25 cellular contexts compared by ENCODE assay signal in the genomic region with DNA sequence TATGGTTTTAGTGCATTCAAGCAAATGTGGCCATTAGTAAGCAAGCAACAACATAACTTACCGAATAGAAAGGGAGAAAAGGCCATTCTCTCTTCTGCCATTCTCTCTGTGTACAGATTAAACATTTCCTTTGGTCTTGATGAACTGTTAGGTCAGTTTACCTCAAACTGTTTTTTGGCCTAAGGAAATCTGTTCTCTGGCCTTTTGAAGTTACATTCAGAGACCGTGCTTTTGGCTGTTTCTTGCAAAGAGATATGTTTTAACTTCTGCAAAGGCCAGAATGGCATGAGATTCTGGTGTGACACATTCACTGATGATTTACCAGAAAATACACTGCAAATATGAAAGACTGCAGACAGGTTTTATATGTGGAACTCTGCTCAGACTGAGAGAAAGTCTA. TPM values are rescaled to one million over a fixed set of nuclear protein-coding genes. Genes with fewer than 3 reads are reported as not detected.
DNase-seq lines count a peak whose midpoint lies in the region; ATAC-seq and TF ChIP-seq lines count a peak whose summit lies in the region.
"Had no signal": no experiment of that assay in that cellular context is flagged by ENCODE, and none has a peak within 500 bp of the region (broad histone marks: within the 10 kb centered on the region; RNA-seq: fewer than 3 reads in every experiment).

No MANE protein-coding gene starts in this region.

- no peaks in the 10 kb centered on the region for H3F3A ChIP-seq in SK-N-SH (replicated peaks; ENCODE audit: insufficient read depth)

- H3K4me3 Mint-ChIP-seq in HFFc6, result no peak overlapping the region; the same call in 1 of the 2 replicates
- H3K4me3 Mint-ChIP-seq in chondrocyte (ENCODE audit: unreplicated experiment), result no peak overlapping the region
- H3K4me3 Mint-ChIP-seq: activated CD8-positive, alpha-beta T cell treated with anti-CD3 and anti-CD28 coated beads, Interleukin-2, amount 10 ng/mL, durations not matched to agents 7 days and 5 days; CD4-positive, CD25-positive, alpha-beta regulatory T cell; dendritic cell treated with granulocyte-macrophage colony-stimulating factor and Interleukin-4, amounts not matched to agents 40 ng/mL and 50 ng/mL, for 4 days; neural progenitor cell; stimulated activated naive CD8-positive, alpha-beta T cell treated with anti-CD3 and anti-CD28 coated beads, Interleukin-15, amount 100 ng/mL, for 72 hours; T-cell had no signal

- ATAC-seq in left lobe of liver, result peak; percentile 79
- no peak for ATAC-seq in upper lobe of left lung (ENCODE audit: low FRiP score in 2 of 2)
- ATAC-seq: activated CD8-positive, alpha-beta T cell treated with anti-CD3 and anti-CD28 coated beads, Interleukin-2, amount 10 ng/mL, durations not matched to agents 7 days and 5 days; heart left ventricle; K562; mucosa of descending colon; stimulated activated naive CD8-positive, alpha-beta T cell treated with anti-CD3 and anti-CD28 coated beads, Interleukin-15, amount 100 ng/mL, for 72 hours; T-cell had no signal

- H3K4me1 ChIP-seq in upper lobe of left lung (peaks cover 25 to 51% (median 39%) of the 10 kb centered on the region in 4 donors), SK-N-SH (ENCODE audit: control insufficient read depth in 1 of 2, insufficient read depth in 2 of 2, low read depth in 1 of 2, low read length in 1 of 2) (no peaks in the 10 kb centered on the region; a peak in 1 of 4 replicates)
- H3K4me1 ChIP-seq: neural progenitor cell had no signal

- intact Hi-C loops in lower leg skin (cut with DNase I; ENCODE audit: low total_unique reads), result no loop called here

- H3K27ac Mint-ChIP-seq in HFFc6 (peak overlapping the region; percentile 70), chondrocyte (ENCODE audit: unreplicated experiment) (peak overlapping the region; percentile 85)
- H3K27ac Mint-ChIP-seq: activated CD8-positive, alpha-beta T cell treated with anti-CD3 and anti-CD28 coated beads, Interleukin-2, amount 10 ng/mL, durations not matched to agents 7 days and 5 days; dendritic cell treated with granulocyte-macrophage colony-stimulating factor and Interleukin-4, amounts not matched to agents 40 ng/mL and 50 ng/mL, for 4 days; neural progenitor cell; stimulated activated naive CD8-positive, alpha-beta T cell treated with anti-CD3 and anti-CD28 coated beads, Interleukin-15, amount 100 ng/mL, for 72 hours; T-cell had no signal

- DNase-seq in HFFc6, result no peak
- DNase-seq in chondrocyte (ENCODE audit: low spot score), result no peak
- DNase-seq in left lobe of liver (ENCODE audit: low spot score), result no peak
- DNase-seq in upper lobe of left lung, result no peak
- DNase-seq in foreskin melanocyte, result no peak
- DNase-seq in islet precursor cell, result no peak
- no peak for DNase-seq in lower leg skin (ENCODE audit: low spot score in 2 of 2)
- DNase-seq in SK-N-SH, result no peak
- DNase-seq: activated CD8-positive, alpha-beta T cell treated with anti-CD3 and anti-CD28 coated beads, Interleukin-2, amount 10 ng/mL, durations not matched to agents 7 days and 5 days; activated gamma-delta T cell; CD4-positive, CD25-positive, alpha-beta regulatory T cell; DMS 273 treated with DMSO at 0.1 percent for 48 hours; heart left ventricle; mucosa of descending colon; NCI-H1436; NCI-H510A; SIG-M5; sigmoid colon; stimulated activated naive CD8-positive, alpha-beta T cell treated with anti-CD3 and anti-CD28 coated beads, Interleukin-15, amount 100 ng/mL, for 72 hours; T-cell; tibial artery had no signal

- H3K4me3 ChIP-seq in upper lobe of left lung (no peak overlapping the region), lower leg skin (ENCODE audit: low read depth, poor library complexity, severe bottlenecking) (no peak overlapping the region), SK-N-SH (ENCODE audit: low read depth in 2 of 2, low read length in 1 of 2) (no peak overlapping the region)
- H3K4me3 ChIP-seq: heart left ventricle, K562, mucosa of descending colon, neural progenitor cell, sigmoid colon, tibial artery had no signal

- peaks cover 35% of the 10 kb centered on the region for H3K36me3 Mint-ChIP-seq in HFFc6 (ENCODE audit: low read depth)
- peaks cover 21% of the 10 kb centered on the region for H3K36me3 Mint-ChIP-seq in chondrocyte (ENCODE audit: low read depth)

- POLR2A ChIA-PET in SK-N-SH (lab: Yijun Ruan, JAX), result interaction anchor here (0.7 kb wide), 1 partner anchor 16 kb away, joined by 3 read pairs; no protein-coding TSS in a partner anchor

- H3K9me3 ChIP-seq in upper lobe of left lung (no peaks in the 10 kb centered on the region), SK-N-SH (no peaks in the 10 kb centered on the region)
- H3K9me3 ChIP-seq: heart left ventricle, mucosa of descending colon, sigmoid colon, tibial artery had no signal

- no peak for TF ChIP-seq RAD21 in SK-N-SH (IDR thresholded peaks at IDR 0.05; ENCODE audit: low read length)

- H3K9ac ChIP-seq in SK-N-SH, result no peak overlapping the region
- H3K9ac ChIP-seq: neural progenitor cell had no signal

- H2AFZ ChIP-seq in SK-N-SH (ENCODE audit: low read depth), result no peak overlapping the region
- H2AFZ ChIP-seq: neural progenitor cell had no signal

- H3K36me3 ChIP-seq in upper lobe of left lung, result peaks cover 0 to 35% (median 1%) of the 10 kb centered on the region in 4 donors
- no peaks in the 10 kb centered on the region for H3K36me3 ChIP-seq in SK-N-SH (replicated peaks in 1 of 2; ENCODE audit: control insufficient read depth in 1 of 2, insufficient read depth in 2 of 2, low read length in 1 of 2)
- H3K36me3 ChIP-seq: neural progenitor cell had no signal

- no peak for TF ChIP-seq CTCF in HFFc6 (IDR thresholded peaks at IDR 0.05)
- TF ChIP-seq CTCF in chondrocyte (IDR thresholded peaks at IDR 0.05), result no peak
- no peak for TF ChIP-seq CTCF in upper lobe of left lung (IDR thresholded peaks at IDR 0.05)
- TF ChIP-seq CTCF in lower leg skin (IDR thresholded peaks at IDR 0.05), result no peak
- TF ChIP-seq CTCF in SK-N-SH (IDR thresholded peaks at IDR 0.05), result no peak

- no peaks in the 10 kb centered on the region for H3K9me2 ChIP-seq in SK-N-SH

- H3K27me3 ChIP-seq in upper lobe of left lung (no peaks in the 10 kb centered on the region), SK-N-SH (ENCODE audit: insufficient read depth) (peaks cover 34% of the 10 kb centered on the region; the same call in 1 of the 2 replicates)
- H3K27me3 ChIP-seq: heart left ventricle, neural progenitor cell, sigmoid colon, tibial artery had no signal

- CTCF ChIA-PET in SK-N-SH (lab: Yijun Ruan, JAX), result interaction anchor here (0.6 to 1.4 kb wide), 2 partner anchors 19 to 47 kb away, joined by 3 to 4 read pairs; no protein-coding TSS in a partner anchor

- H3K4me1 Mint-ChIP-seq in HFFc6 (ENCODE audit: low read depth), result peaks cover 67% of the 10 kb centered on the region
- H3K4me1 Mint-ChIP-seq in chondrocyte (ENCODE audit: low read depth), result peaks cover 70% of the 10 kb centered on the region
- H3K4me1 Mint-ChIP-seq: neural progenitor cell had no signal

- TF ChIP-seq POLR2A in upper lobe of left lung (IDR thresholded peaks at IDR 0.05), result no peak
- TF ChIP-seq POLR2A in lower leg skin (IDR thresholded peaks at IDR 0.05), result no peak

- H3K27me3 Mint-ChIP-seq in HFFc6 (ENCODE audit: insufficient read depth) (peaks cover 2% of the 10 kb centered on the region; the same call in 1 of the 2 replicates), chondrocyte (ENCODE audit: low read depth) (no peaks in the 10 kb centered on the region)
- H3K27me3 Mint-ChIP-seq: CD4-positive, CD25-positive, alpha-beta regulatory T cell; dendritic cell treated with granulocyte-macrophage colony-stimulating factor and Interleukin-4, amounts not matched to agents 40 ng/mL and 50 ng/mL, for 4 days; progenitor cell of endocrine pancreas; stimulated activated naive CD8-positive, alpha-beta T cell treated with anti-CD3 and anti-CD28 coated beads, Interleukin-15, amount 100 ng/mL, for 72 hours; T-cell had no signal

- H3K27ac ChIP-seq in upper lobe of left lung, result peak overlapping the region in 3 of 4 donors; percentile 9 to 14 (median 9)
- no peak overlapping the region for H3K27ac ChIP-seq in SK-N-SH (ENCODE audit: low read depth in 2 of 2, low read length in 1 of 2)
- H3K27ac ChIP-seq: neural progenitor cell, tibial artery had no signal

- H3K79me2 ChIP-seq in SK-N-SH (ENCODE audit: insufficient read depth), result no peaks in the 10 kb centered on the region

- H3K9me3 Mint-ChIP-seq in HFFc6, result no peaks in the 10 kb centered on the region
- no peaks in the 10 kb centered on the region for H3K9me3 Mint-ChIP-seq in chondrocyte (ENCODE audit: low read depth)
- H3K9me3 Mint-ChIP-seq: CD4-positive, CD25-positive, alpha-beta regulatory T cell; dendritic cell treated with granulocyte-macrophage colony-stimulating factor and Interleukin-4, amounts not matched to agents 40 ng/mL and 50 ng/mL, for 4 days; neural progenitor cell; stimulated activated naive CD8-positive, alpha-beta T cell treated with anti-CD3 and anti-CD28 coated beads, Interleukin-15, amount 100 ng/mL, for 72 hours; T-cell had no signal

- TF ChIP-seq EP300 in upper lobe of left lung (IDR thresholded peaks at IDR 0.05) (no peak), SK-N-SH (IDR thresholded peaks at IDR 0.05; ENCODE audit: borderline replicate concordance in 1 of 2, low read depth in 1 of 2, low read length in 1 of 2) (no peak)

- no peaks in the 10 kb centered on the region for H4K20me1 ChIP-seq in SK-N-SH (ENCODE audit: insufficient read depth)

- WGBS in upper lobe of left lung, 2 donors, result 40 to 54% methylated on average over 2 of the region's 2 CpGs
- 62 to 70% methylated on average over 2 of the region's 2 CpGs for WGBS in lower leg skin, 2 donors
- 1% methylated on average over 2 of the region's 2 CpGs for WGBS in SK-N-SH (ENCODE audit: low lambda C conversion rate)

- no peak overlapping the region for H3K4me2 ChIP-seq in SK-N-SH
- H3K4me2 ChIP-seq: neural progenitor cell had no signal

TF ChIP-seq in SK-N-SH, 30 proteins besides CTCF, POLR2A, EP300 and RAD21 (continues in another document):
- TF ChIP-seq TEAD4 (IDR thresholded peaks at IDR 0.05; ENCODE audit: borderline replicate concordance, insufficient read depth), result no peak

RNA-seq across cellular contexts. Expression of a gene that starts 22.2 kb away (rescaled TPM):
- 10 to 100 TPM; 35.8 to 57.2 (median 47.4) TPM for total RNA-seq in HFFc6 (2021; fragmentation: NEBNext Ultra II Directional; extraction: Animal tissue kit (Norgen Biotek cat#: 25700))
- total RNA-seq in chondrocyte (123 to 145 TPM (median 143 TPM) in 3 replicates), left lobe of liver (24.7 TPM), upper lobe of left lung (100 to 1,000 TPM in 3 of 6 donors, 10 to 100 TPM in 3; 68.8 to 236 (median 95.6) TPM), lower leg skin (10 to 100 TPM; 83.2 to 92.7 (median 90.0) TPM)
- 0.13 TPM in 1 of 2 replicates, not detected in the other for polyA plus RNA-seq in SK-N-SH (2012; rRNA removed)
- polyA plus RNA-seq in SK-N-SH (2012; cell fraction: cytosol; rRNA removed), result 0.01 TPM in 1 of 2 replicates, not detected in the other
- 0.02 TPM in 1 of 2 replicates, not detected in the other for polyA plus RNA-seq in SK-N-SH (2012; cell fraction: nucleus; rRNA removed)
- polyA plus RNA-seq: K562 had no signal

Comparison
In these comparisons a context has a peak if more than half of its experiments do, and no peak if none do; other contexts are left out.
1. H3K27ac ChIP-seq: peak in upper lobe of left lung (3 of 4); none in SK-N-SH (0 of 2).